ENCODE assay signal across 20 cellular contexts in genomic region chr9:116162241-116162781, GRCh38. TPM values are rescaled to one million over a fixed set of nuclear protein-coding genes. Genes with fewer than 3 reads are reported as not detected.
"Had no signal": no experiment of that assay in that cellular context is flagged by ENCODE, and none has a peak within 500 bp of the region (broad histone marks: within the 10 kb centered on the region; RNA-seq: fewer than 3 reads in every experiment).

No MANE protein-coding gene starts in this region.

- DNase-seq: activated CD4-positive, alpha-beta T cell treated with anti-CD3 and anti-CD28 coated beads for 4 hours; activated CD8-positive, alpha-beta T cell treated with anti-CD3 and anti-CD28 coated beads for 36 hours; activated effector memory CD4-positive, alpha-beta T cell treated with Interleukin-2 at 50 U/mL for 16 hours; activated naive CD4-positive, alpha-beta T cell treated with anti-CD3 and anti-CD28 coated beads, Interleukin-2, amount 50 U/mL, for 16 hours; activated T-cell treated with anti-CD3 and anti-CD28 coated beads, Interleukin-2, amount 50 U/mL, for 4 hours; amniotic stem cell; brain microvascular endothelial cell; effector CD8-positive, alpha-beta T cell; gastrocnemius medialis; heart left ventricle; mucosa of descending colon; naive thymus-derived CD4-positive, alpha-beta T cell; right cardiac atrium; SK-N-SH; small intestine; upper lobe of right lung had no signal

- H3K4me1 ChIP-seq: upper lobe of right lung had no signal

- H3K4me2 ChIP-seq: SK-N-SH had no signal

- FAIRE-seq: islet of Langerhans, small intestine had no signal

- H3K4me3 ChIP-seq: gastrocnemius medialis, heart left ventricle, mucosa of descending colon, upper lobe of right lung had no signal

- H3K9ac ChIP-seq: SK-N-SH had no signal

- H3K27ac ChIP-seq: brain microvascular endothelial cell, gastrocnemius medialis, heart left ventricle, upper lobe of right lung had no signal

- H3K9me3 ChIP-seq: gastrocnemius medialis, heart left ventricle, mucosa of descending colon, SK-N-SH, upper lobe of right lung had no signal

- H3K36me3 ChIP-seq: gastrocnemius medialis, heart left ventricle, upper lobe of right lung had no signal

- H3K27me3 ChIP-seq: brain microvascular endothelial cell, gastrocnemius medialis, upper lobe of right lung had no signal

- ATAC-seq: activated CD8-positive, alpha-beta T cell treated with anti-CD3 and anti-CD28 coated beads for 36 hours; activated T-cell treated with anti-CD3 and anti-CD28 coated beads, Interleukin-2, amount 50 U/mL, for 4 hours; gastrocnemius medialis; left lobe of liver; mucosa of descending colon; naive thymus-derived CD4-positive, alpha-beta T cell; right cardiac atrium; upper lobe of right lung; WTC11 had no signal

RNA-seq across cellular contexts. Expression of gene PAPPA, which starts 8.7 kb away (rescaled TPM):
- total RNA-seq: activated CD8-positive, alpha-beta T cell treated with anti-CD3 and anti-CD28 coated beads for 36 hours; T-helper 1 cell treated with Interleukin-12 subunit alpha and Interleukin-12 subunit beta and Interleukin-4 antibody, amounts not matched to agents 30 ng/mL and 1 ng/mL, for 36 hours had no signal
